Comparison of ENCODE assay signal across 1 cellular context in the genomic region with DNA sequence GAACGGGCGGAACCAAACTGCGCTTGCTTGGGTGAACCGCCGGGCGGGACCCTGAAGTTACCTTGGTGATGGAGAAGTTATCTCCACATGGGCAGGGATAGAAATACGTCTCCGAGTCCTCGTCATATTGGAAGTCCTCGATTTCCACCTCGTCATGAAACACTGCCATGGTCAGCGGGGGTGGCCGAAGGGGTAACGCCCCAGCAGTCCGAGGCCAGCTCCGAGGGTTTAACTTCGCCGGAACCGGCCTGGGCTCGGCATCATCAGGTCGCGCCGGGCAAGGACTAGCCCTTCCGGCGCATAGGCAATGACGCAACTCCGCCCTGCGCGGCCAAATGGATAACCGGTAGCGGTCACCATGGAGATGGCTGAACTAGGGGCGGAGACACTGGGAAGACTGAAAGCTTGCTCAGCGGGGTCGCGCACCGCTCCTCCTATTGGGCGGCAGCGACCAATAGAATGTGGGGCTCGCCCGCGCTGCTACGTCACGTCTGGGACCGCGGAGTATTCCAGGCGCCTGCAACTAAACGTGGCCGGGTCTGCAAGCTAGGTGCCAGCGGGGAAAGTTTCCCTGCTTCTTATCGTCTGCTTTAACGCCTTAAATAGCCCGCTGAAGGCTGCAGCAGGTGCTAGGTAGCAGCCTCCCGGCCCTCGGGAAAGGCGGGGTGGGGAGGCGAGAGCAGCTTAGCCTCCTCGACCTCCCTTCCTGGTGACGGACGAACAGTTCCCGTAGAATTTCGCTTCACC.
TF ChIP-seq lines count a peak whose summit lies in the region.

TSS of gene DPH3 (minus strand) at position 236 of the 747 bp plus-strand sequence. CDS start at position 169, 67 bp downstream.
A gene with protein sequence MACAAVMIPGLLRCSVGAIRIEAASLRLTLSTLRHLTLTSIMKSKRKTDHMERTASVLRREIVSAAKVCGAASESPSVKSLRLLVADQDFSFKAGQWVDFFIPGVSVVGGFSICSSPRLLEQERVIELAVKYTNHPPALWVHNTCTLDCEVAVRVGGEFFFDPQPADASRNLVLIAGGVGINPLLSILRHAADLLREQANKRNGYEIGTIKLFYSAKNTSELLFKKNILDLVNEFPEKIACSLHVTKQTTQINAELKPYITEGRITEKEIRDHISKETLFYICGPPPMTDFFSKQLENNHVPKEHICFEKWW (plus strand): TSS at position 505 of the 747 bp plus-strand sequence. CDS start 5,741 bp downstream, outside the sequence.

TF ChIP-seq in K562, 482 proteins besides CTCF, POLR2A, EP300 and RAD21 (continued from another document and continues in another):
- TF ChIP-seq, protein P1, sequence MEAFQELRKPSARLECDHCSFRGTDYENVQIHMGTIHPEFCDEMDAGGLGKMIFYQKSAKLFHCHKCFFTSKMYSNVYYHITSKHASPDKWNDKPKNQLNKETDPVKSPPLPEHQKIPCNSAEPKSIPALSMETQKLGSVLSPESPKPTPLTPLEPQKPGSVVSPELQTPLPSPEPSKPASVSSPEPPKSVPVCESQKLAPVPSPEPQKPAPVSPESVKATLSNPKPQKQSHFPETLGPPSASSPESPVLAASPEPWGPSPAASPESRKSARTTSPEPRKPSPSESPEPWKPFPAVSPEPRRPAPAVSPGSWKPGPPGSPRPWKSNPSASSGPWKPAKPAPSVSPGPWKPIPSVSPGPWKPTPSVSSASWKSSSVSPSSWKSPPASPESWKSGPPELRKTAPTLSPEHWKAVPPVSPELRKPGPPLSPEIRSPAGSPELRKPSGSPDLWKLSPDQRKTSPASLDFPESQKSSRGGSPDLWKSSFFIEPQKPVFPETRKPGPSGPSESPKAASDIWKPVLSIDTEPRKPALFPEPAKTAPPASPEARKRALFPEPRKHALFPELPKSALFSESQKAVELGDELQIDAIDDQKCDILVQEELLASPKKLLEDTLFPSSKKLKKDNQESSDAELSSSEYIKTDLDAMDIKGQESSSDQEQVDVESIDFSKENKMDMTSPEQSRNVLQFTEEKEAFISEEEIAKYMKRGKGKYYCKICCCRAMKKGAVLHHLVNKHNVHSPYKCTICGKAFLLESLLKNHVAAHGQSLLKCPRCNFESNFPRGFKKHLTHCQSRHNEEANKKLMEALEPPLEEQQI (IDR thresholded peaks at IDR 0.05), result 0 out of 2 replicates have a peak, but pooled peaks have one; percentile 19
- no peak for TF ChIP-seq ZSCAN29 (IDR thresholded peaks at IDR 0.05)
- TF ChIP-seq KHSRP (IDR thresholded peaks at IDR 0.05), result peak; percentile 98
- TF ChIP-seq GATAD2B (IDR thresholded peaks at IDR 0.05; ENCODE audit: borderline replicate concordance), result no peak
- no peak for TF ChIP-seq ZNF282 (CRISPR knock-in tag; IDR thresholded peaks at IDR 0.05)
- peak in 1 of 2 experiments; percentile 69; a peak in 1 of 4 replicates for TF ChIP-seq ZNF639 (CRISPR knock-in tag; conservative IDR thresholded peaks at IDR 0.05 in 1 of 2, IDR thresholded peaks at IDR 0.05 in 1 of 2)
- TF ChIP-seq, protein P2, sequence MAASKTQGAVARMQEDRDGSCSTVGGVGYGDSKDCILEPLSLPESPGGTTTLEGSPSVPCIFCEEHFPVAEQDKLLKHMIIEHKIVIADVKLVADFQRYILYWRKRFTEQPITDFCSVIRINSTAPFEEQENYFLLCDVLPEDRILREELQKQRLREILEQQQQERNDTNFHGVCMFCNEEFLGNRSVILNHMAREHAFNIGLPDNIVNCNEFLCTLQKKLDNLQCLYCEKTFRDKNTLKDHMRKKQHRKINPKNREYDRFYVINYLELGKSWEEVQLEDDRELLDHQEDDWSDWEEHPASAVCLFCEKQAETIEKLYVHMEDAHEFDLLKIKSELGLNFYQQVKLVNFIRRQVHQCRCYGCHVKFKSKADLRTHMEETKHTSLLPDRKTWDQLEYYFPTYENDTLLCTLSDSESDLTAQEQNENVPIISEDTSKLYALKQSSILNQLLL (CRISPR knock-in tag; IDR thresholded peaks at IDR 0.05; ENCODE audit: borderline replicate concordance), result no peak
- TF ChIP-seq E2F8 (IDR thresholded peaks at IDR 0.05; ENCODE audit: low read depth, partially characterized antibody), result peak; percentile 97
- no peak for TF ChIP-seq TEAD2 (tag; IDR thresholded peaks at IDR 0.05)
- TF ChIP-seq ELK1 (CRISPR knock-in tag; IDR thresholded peaks at IDR 0.05), result no peak
- TF ChIP-seq PCBP2 (IDR thresholded peaks at IDR 0.05; ENCODE audit: low read depth, low read length, poor library complexity, severe bottlenecking), result no peak
- TF ChIP-seq GATAD2A (IDR thresholded peaks at IDR 0.05), result no peak
- 0 out of 2 replicates have a peak, but pooled peaks have one; percentile 35 for TF ChIP-seq CGGBP1 (CRISPR knock-in tag; IDR thresholded peaks at IDR 0.05)
- TF ChIP-seq E2F1 (CRISPR knock-in tag; IDR thresholded peaks at IDR 0.05), result peak; percentile 92
- TF ChIP-seq, protein P3, sequence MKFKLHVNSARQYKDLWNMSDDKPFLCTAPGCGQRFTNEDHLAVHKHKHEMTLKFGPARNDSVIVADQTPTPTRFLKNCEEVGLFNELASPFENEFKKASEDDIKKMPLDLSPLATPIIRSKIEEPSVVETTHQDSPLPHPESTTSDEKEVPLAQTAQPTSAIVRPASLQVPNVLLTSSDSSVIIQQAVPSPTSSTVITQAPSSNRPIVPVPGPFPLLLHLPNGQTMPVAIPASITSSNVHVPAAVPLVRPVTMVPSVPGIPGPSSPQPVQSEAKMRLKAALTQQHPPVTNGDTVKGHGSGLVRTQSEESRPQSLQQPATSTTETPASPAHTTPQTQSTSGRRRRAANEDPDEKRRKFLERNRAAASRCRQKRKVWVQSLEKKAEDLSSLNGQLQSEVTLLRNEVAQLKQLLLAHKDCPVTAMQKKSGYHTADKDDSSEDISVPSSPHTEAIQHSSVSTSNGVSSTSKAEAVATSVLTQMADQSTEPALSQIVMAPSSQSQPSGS (CRISPR knock-in tag; IDR thresholded peaks at IDR 0.05), result no peak
- peak; percentile 48 for TF ChIP-seq NEUROD1 (IDR thresholded peaks at IDR 0.05; ENCODE audit: borderline replicate concordance, low read depth, low read length, partially characterized antibody)
- TF ChIP-seq TCF7L2 (IDR thresholded peaks at IDR 0.05; ENCODE audit: low read depth, low read length), result peak; percentile 40; the same call in 1 of the 2 replicates
- peak; percentile 87 for TF ChIP-seq MYC (IDR thresholded peaks at IDR 0.05; ENCODE audit: low read depth, low read length)
- TF ChIP-seq MYC (CRISPR knock-in tag; IDR thresholded peaks at IDR 0.05; ENCODE audit: borderline replicate concordance, low read depth), result no peak
- TF ChIP-seq SMARCB1 (IDR thresholded peaks at IDR 0.05; ENCODE audit: insufficient read length, low read depth), result no peak
- TF ChIP-seq, protein P4, sequence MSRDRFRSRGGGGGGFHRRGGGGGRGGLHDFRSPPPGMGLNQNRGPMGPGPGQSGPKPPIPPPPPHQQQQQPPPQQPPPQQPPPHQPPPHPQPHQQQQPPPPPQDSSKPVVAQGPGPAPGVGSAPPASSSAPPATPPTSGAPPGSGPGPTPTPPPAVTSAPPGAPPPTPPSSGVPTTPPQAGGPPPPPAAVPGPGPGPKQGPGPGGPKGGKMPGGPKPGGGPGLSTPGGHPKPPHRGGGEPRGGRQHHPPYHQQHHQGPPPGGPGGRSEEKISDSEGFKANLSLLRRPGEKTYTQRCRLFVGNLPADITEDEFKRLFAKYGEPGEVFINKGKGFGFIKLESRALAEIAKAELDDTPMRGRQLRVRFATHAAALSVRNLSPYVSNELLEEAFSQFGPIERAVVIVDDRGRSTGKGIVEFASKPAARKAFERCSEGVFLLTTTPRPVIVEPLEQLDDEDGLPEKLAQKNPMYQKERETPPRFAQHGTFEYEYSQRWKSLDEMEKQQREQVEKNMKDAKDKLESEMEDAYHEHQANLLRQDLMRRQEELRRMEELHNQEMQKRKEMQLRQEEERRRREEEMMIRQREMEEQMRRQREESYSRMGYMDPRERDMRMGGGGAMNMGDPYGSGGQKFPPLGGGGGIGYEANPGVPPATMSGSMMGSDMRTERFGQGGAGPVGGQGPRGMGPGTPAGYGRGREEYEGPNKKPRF (IDR thresholded peaks at IDR 0.05; ENCODE audit: low read depth, low read length), result no peak
